ENCODE assay signal across 1 cellular context in the genomic region with DNA sequence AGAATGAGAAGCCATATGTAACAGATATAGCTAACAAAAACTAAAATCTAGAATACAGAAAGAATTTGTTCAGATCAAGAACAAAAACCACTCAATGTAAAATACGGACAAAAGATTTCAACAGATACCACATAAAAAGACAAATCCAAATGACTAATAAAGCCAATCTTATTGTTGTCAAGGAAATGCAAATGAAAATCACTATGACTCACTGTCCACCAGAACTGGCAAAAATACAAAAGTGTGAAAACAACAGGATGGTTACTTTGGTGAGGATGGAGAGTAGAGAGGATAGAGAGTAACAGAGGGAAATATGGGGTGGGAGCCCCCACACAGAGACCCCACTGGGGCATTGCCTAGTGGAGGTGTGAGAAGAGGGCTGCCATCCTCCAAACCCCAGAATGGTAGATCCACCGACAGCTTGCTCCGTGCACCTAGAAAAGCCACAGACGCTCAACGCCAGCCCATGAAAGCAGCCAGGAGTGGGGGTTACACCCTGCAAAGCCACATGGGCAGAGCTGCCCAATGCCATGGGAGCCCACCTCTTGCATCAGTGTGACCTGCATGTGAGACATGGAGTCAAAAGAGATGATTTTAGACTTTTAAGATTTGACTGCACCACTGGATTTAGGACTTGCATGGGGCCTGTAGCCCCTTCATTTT.
TF ChIP-seq lines count a peak whose summit lies in the region.

No MANE protein-coding gene starts in this region.

TF ChIP-seq in GM12878, 131 proteins besides CTCF, POLR2A, EP300 and RAD21 (continued from another document and continues in another):
- TF ChIP-seq NBN (IDR thresholded peaks at IDR 0.05) (0 out of 2 replicates have a peak, but pooled peaks have one; percentile 14), POLR2AphosphoS5 (IDR thresholded peaks at IDR 0.05; ENCODE audit: low read length) (no peak), RUNX3 (IDR thresholded peaks at IDR 0.05; ENCODE audit: low read length) (peak; percentile 92), ZNF207 (IDR thresholded peaks at IDR 0.05; ENCODE audit: borderline replicate concordance) (no peak), TARDBP (IDR thresholded peaks at IDR 0.05; ENCODE audit: borderline replicate concordance) (no peak), IRF4 (IDR thresholded peaks at IDR 0.05; ENCODE audit: low read depth, low read length) (peak; percentile 42; the same call in 1 of the 2 replicates), NFXL1 (IDR thresholded peaks at IDR 0.05; ENCODE audit: borderline replicate concordance) (no peak), NFIC (IDR thresholded peaks at IDR 0.05; ENCODE audit: low read depth, low read length) (peak; percentile 84), ESRRA (IDR thresholded peaks at IDR 0.05; ENCODE audit: low read length) (no peak), EZH2 (IDR thresholded peaks at IDR 0.05; ENCODE audit: borderline replicate concordance, control insufficient read depth, low read depth, low read length) (no peak), ATF7 (IDR thresholded peaks at IDR 0.05; ENCODE audit: low read depth) (peak; percentile 52; the same call in 1 of the 2 replicates), BRCA1 (IDR thresholded peaks at IDR 0.05; ENCODE audit: low read depth, low read length) (no peak), IKZF2 (IDR thresholded peaks at IDR 0.05) (peak; percentile 51 to 58), ZZZ3 (IDR thresholded peaks at IDR 0.05; ENCODE audit: control insufficient read depth, insufficient read length, low read depth) (no peak), SMAD1 (IDR thresholded peaks at IDR 0.05; ENCODE audit: low read depth, partially characterized antibody) (no peak), CBX3 (IDR thresholded peaks at IDR 0.05; ENCODE audit: borderline replicate concordance, low read depth) (no peak), JUNB (IDR thresholded peaks at IDR 0.05) (peak; percentile 87), STAT1 (conservative IDR thresholded peaks at IDR 0.05) (no peak), WRNIP1 (IDR thresholded peaks at IDR 0.05; ENCODE audit: borderline replicate concordance, low read depth, low read length) (no peak), RB1 (IDR thresholded peaks at IDR 0.05; ENCODE audit: borderline replicate concordance) (no peak), HCFC1 (IDR thresholded peaks at IDR 0.05; ENCODE audit: low read length) (no peak), BMI1 (IDR thresholded peaks at IDR 0.05; ENCODE audit: borderline replicate concordance) (no peak; the same call in 1 of the 2 replicates), MTA2 (IDR thresholded peaks at IDR 0.05; ENCODE audit: low read depth) (peak; percentile 58), ZSCAN29 (IDR thresholded peaks at IDR 0.05) (no peak), ZNF24 (IDR thresholded peaks at IDR 0.05) (no peak), BACH1 (IDR thresholded peaks at IDR 0.05; ENCODE audit: borderline replicate concordance) (no peak), STAT3 (IDR thresholded peaks at IDR 0.05; ENCODE audit: low read depth, low read length) (no peak), PAX8 (IDR thresholded peaks at IDR 0.05) (no peak), CHD2 (IDR thresholded peaks at IDR 0.05; ENCODE audit: borderline replicate concordance, low read depth, low read length) (no peak), NR2F1 (conservative IDR thresholded peaks at IDR 0.05) (no peak), SREBF1 (IDR thresholded peaks at IDR 0.05; ENCODE audit: low read length) (no peak), POLR2AphosphoS2 (IDR thresholded peaks at IDR 0.05; ENCODE audit: low read depth, low read length) (no peak), ZNF622 (IDR thresholded peaks at IDR 0.05) (no peak), MTA3 (IDR thresholded peaks at IDR 0.05; ENCODE audit: borderline replicate concordance, low read length) (peak; percentile 65; the same call in 1 of the 2 replicates), NFYA (IDR thresholded peaks at IDR 0.05; ENCODE audit: borderline replicate concordance, low read depth, low read length) (no peak)
- TF ChIP-seq, protein P1, sequence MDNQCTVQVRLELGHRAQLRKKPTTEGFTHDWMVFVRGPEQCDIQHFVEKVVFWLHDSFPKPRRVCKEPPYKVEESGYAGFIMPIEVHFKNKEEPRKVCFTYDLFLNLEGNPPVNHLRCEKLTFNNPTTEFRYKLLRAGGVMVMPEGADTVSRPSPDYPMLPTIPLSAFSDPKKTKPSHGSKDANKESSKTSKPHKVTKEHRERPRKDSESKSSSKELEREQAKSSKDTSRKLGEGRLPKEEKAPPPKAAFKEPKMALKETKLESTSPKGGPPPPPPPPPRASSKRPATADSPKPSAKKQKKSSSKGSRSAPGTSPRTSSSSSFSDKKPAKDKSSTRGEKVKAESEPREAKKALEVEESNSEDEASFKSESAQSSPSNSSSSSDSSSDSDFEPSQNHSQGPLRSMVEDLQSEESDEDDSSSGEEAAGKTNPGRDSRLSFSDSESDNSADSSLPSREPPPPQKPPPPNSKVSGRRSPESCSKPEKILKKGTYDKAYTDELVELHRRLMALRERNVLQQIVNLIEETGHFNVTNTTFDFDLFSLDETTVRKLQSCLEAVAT (IDR thresholded peaks at IDR 0.05), result peak; percentile 58
- TF ChIP-seq, protein P2, sequence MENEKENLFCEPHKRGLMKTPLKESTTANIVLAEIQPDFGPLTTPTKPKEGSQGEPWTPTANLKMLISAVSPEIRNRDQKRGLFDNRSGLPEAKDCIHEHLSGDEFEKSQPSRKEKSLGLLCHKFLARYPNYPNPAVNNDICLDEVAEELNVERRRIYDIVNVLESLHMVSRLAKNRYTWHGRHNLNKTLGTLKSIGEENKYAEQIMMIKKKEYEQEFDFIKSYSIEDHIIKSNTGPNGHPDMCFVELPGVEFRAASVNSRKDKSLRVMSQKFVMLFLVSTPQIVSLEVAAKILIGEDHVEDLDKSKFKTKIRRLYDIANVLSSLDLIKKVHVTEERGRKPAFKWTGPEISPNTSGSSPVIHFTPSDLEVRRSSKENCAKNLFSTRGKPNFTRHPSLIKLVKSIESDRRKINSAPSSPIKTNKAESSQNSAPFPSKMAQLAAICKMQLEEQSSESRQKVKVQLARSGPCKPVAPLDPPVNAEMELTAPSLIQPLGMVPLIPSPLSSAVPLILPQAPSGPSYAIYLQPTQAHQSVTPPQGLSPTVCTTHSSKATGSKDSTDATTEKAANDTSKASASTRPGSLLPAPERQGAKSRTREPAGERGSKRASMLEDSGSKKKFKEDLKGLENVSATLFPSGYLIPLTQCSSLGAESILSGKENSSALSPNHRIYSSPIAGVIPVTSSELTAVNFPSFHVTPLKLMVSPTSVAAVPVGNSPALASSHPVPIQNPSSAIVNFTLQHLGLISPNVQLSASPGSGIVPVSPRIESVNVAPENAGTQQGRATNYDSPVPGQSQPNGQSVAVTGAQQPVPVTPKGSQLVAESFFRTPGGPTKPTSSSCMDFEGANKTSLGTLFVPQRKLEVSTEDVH (IDR thresholded peaks at IDR 0.05; ENCODE audit: low read depth, partially characterized antibody), result no peak
- TF ChIP-seq, protein P3, sequence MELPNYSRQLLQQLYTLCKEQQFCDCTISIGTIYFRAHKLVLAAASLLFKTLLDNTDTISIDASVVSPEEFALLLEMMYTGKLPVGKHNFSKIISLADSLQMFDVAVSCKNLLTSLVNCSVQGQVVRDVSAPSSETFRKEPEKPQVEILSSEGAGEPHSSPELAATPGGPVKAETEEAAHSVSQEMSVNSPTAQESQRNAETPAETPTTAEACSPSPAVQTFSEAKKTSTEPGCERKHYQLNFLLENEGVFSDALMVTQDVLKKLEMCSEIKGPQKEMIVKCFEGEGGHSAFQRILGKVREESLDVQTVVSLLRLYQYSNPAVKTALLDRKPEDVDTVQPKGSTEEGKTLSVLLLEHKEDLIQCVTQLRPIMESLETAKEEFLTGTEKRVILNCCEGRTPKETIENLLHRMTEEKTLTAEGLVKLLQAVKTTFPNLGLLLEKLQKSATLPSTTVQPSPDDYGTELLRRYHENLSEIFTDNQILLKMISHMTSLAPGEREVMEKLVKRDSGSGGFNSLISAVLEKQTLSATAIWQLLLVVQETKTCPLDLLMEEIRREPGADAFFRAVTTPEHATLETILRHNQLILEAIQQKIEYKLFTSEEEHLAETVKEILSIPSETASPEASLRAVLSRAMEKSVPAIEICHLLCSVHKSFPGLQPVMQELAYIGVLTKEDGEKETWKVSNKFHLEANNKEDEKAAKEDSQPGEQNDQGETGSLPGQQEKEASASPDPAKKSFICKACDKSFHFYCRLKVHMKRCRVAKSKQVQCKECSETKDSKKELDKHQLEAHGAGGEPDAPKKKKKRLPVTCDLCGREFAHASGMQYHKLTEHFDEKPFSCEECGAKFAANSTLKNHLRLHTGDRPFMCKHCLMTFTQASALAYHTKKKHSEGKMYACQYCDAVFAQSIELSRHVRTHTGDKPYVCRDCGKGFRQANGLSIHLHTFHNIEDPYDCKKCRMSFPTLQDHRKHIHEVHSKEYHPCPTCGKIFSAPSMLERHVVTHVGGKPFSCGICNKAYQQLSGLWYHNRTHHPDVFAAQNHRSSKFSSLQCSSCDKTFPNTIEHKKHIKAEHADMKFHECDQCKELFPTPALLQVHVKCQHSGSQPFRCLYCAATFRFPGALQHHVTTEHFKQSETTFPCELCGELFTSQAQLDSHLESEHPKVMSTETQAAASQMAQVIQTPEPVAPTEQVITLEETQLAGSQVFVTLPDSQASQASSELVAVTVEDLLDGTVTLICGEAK (IDR thresholded peaks at IDR 0.05; ENCODE audit: borderline replicate concordance), result peak; percentile 64; the same call in 1 of the 2 replicates
- TF ChIP-seq, protein P4, sequence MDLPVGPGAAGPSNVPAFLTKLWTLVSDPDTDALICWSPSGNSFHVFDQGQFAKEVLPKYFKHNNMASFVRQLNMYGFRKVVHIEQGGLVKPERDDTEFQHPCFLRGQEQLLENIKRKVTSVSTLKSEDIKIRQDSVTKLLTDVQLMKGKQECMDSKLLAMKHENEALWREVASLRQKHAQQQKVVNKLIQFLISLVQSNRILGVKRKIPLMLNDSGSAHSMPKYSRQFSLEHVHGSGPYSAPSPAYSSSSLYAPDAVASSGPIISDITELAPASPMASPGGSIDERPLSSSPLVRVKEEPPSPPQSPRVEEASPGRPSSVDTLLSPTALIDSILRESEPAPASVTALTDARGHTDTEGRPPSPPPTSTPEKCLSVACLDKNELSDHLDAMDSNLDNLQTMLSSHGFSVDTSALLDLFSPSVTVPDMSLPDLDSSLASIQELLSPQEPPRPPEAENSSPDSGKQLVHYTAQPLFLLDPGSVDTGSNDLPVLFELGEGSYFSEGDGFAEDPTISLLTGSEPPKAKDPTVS (IDR thresholded peaks at IDR 0.05; ENCODE audit: low read depth, low read length), result no peak
- TF ChIP-seq, protein P5, sequence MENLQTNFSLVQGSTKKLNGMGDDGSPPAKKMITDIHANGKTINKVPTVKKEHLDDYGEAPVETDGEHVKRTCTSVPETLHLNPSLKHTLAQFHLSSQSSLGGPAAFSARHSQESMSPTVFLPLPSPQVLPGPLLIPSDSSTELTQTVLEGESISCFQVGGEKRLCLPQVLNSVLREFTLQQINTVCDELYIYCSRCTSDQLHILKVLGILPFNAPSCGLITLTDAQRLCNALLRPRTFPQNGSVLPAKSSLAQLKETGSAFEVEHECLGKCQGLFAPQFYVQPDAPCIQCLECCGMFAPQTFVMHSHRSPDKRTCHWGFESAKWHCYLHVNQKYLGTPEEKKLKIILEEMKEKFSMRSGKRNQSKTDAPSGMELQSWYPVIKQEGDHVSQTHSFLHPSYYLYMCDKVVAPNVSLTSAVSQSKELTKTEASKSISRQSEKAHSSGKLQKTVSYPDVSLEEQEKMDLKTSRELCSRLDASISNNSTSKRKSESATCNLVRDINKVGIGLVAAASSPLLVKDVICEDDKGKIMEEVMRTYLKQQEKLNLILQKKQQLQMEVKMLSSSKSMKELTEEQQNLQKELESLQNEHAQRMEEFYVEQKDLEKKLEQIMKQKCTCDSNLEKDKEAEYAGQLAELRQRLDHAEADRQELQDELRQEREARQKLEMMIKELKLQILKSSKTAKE (IDR thresholded peaks at IDR 0.05; ENCODE audit: low read depth, poor library complexity, severe bottlenecking), result peak; percentile 53
- TF ChIP-seq, protein P6, sequence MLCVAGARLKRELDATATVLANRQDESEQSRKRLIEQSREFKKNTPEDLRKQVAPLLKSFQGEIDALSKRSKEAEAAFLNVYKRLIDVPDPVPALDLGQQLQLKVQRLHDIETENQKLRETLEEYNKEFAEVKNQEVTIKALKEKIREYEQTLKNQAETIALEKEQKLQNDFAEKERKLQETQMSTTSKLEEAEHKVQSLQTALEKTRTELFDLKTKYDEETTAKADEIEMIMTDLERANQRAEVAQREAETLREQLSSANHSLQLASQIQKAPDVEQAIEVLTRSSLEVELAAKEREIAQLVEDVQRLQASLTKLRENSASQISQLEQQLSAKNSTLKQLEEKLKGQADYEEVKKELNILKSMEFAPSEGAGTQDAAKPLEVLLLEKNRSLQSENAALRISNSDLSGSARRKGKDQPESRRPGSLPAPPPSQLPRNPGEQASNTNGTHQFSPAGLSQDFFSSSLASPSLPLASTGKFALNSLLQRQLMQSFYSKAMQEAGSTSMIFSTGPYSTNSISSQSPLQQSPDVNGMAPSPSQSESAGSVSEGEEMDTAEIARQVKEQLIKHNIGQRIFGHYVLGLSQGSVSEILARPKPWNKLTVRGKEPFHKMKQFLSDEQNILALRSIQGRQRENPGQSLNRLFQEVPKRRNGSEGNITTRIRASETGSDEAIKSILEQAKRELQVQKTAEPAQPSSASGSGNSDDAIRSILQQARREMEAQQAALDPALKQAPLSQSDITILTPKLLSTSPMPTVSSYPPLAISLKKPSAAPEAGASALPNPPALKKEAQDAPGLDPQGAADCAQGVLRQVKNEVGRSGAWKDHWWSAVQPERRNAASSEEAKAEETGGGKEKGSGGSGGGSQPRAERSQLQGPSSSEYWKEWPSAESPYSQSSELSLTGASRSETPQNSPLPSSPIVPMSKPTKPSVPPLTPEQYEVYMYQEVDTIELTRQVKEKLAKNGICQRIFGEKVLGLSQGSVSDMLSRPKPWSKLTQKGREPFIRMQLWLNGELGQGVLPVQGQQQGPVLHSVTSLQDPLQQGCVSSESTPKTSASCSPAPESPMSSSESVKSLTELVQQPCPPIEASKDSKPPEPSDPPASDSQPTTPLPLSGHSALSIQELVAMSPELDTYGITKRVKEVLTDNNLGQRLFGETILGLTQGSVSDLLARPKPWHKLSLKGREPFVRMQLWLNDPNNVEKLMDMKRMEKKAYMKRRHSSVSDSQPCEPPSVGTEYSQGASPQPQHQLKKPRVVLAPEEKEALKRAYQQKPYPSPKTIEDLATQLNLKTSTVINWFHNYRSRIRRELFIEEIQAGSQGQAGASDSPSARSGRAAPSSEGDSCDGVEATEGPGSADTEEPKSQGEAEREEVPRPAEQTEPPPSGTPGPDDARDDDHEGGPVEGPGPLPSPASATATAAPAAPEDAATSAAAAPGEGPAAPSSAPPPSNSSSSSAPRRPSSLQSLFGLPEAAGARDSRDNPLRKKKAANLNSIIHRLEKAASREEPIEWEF (IDR thresholded peaks at IDR 0.05; ENCODE audit: insufficient replicate concordance, low read depth, low read length), result no peak
- TF ChIP-seq, protein P7, sequence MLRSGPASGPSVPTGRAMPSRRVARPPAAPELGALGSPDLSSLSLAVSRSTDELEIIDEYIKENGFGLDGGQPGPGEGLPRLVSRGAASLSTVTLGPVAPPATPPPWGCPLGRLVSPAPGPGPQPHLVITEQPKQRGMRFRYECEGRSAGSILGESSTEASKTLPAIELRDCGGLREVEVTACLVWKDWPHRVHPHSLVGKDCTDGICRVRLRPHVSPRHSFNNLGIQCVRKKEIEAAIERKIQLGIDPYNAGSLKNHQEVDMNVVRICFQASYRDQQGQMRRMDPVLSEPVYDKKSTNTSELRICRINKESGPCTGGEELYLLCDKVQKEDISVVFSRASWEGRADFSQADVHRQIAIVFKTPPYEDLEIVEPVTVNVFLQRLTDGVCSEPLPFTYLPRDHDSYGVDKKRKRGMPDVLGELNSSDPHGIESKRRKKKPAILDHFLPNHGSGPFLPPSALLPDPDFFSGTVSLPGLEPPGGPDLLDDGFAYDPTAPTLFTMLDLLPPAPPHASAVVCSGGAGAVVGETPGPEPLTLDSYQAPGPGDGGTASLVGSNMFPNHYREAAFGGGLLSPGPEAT (IDR thresholded peaks at IDR 0.05; ENCODE audit: low read depth), result no peak
